ENCODE assay signal across 8 cellular contexts in genomic region chr13:75600371-75600770, GRCh38.
"Had no signal": no experiment of that assay in that cellular context is flagged by ENCODE, and none has a peak within 500 bp of the region (broad histone marks: within the 10 kb centered on the region; RNA-seq: fewer than 3 reads in every experiment).

No MANE protein-coding gene starts in this region.

- DNase-seq: GM23248, GOT3, H7, HFFc6, IMR-90 had no signal

- H3K9ac ChIP-seq: GM23248 had no signal

- H3K9me3 ChIP-seq: HAP-1 had no signal

- H2AFZ ChIP-seq: GM23248 had no signal

- H3K27ac ChIP-seq: GM23248 had no signal

- ATAC-seq: HCT116, K562 had no signal

- H3K4me3 ChIP-seq: GM23248, HAP-1, K562 had no signal
